In genomic region chr12:106914796-106915634, GRCh38 we compare ENCODE assay signal across 11 cellular contexts. TPM values are rescaled to one million over a fixed set of nuclear protein-coding genes. Genes with fewer than 3 reads are reported as not detected.
DNase-seq lines count a peak whose midpoint lies in the region; ATAC-seq and TF ChIP-seq lines count a peak whose summit lies in the region.
"Had no signal": no experiment of that assay in that cellular context is flagged by ENCODE, and none has a peak within 500 bp of the region (broad histone marks: within the 10 kb centered on the region; RNA-seq: fewer than 3 reads in every experiment).

No MANE protein-coding gene starts in this region.

- H3K4me1 Mint-ChIP-seq in activated naive CD8-positive, alpha-beta T cell treated with anti-CD3 and anti-CD28 coated beads, Interleukin-2, amount 10 ng/mL, durations not matched to agents 7 days and 5 days: peaks cover 28% of the 10 kb centered on the region
- H3K4me1 Mint-ChIP-seq in Calu3 (ENCODE audit: low read depth, unreplicated experiment): peaks cover 6% of the 10 kb centered on the region

- intact Hi-C loops in upper lobe of right lung (cut with DNase I): no loop called here
- intact Hi-C loops in Calu3 (cut with micrococcal nuclease; ENCODE audit: unreplicated experiment): loop anchor here (5.0 kb wide), 1 partner anchor 73 kb away; no protein-coding TSS in a partner anchor

- no peaks in the 10 kb centered on the region for H3K9me3 Mint-ChIP-seq in activated naive CD8-positive, alpha-beta T cell treated with anti-CD3 and anti-CD28 coated beads, Interleukin-2, amount 10 ng/mL, durations not matched to agents 7 days and 5 days
- H3K9me3 Mint-ChIP-seq in Calu3 (ENCODE audit: low read depth, unreplicated experiment): no peaks in the 10 kb centered on the region
- H3K9me3 Mint-ChIP-seq: neural crest cell had no signal

- H3K4me1 ChIP-seq in right atrium auricular region (no peaks in the 10 kb centered on the region), upper lobe of right lung (no peaks in the 10 kb centered on the region)

- POLR2A ChIA-PET in activated naive CD8-positive, alpha-beta T cell treated with anti-CD3 and anti-CD28 coated beads, Interleukin-2, amount 10 ng/mL, durations not matched to agents 7 days and 5 days (lab: Charles Lee): interaction anchor here (0.5 to 1.0 kb wide), 2 partner anchors 525 to 558 kb away, joined by 3 to 4 read pairs; partner anchors contain the start of gene POLR3B

- peak overlapping the region; percentile 88 for H3K27ac Mint-ChIP-seq in activated naive CD8-positive, alpha-beta T cell treated with anti-CD3 and anti-CD28 coated beads, Interleukin-2, amount 10 ng/mL, durations not matched to agents 7 days and 5 days
- no peak overlapping the region for H3K27ac Mint-ChIP-seq in Calu3 (ENCODE audit: unreplicated experiment)

- peak; percentile 43 for DNase-seq in activated naive CD8-positive, alpha-beta T cell treated with anti-CD3 and anti-CD28 coated beads, Interleukin-2, amount 10 ng/mL, durations not matched to agents 7 days and 5 days
- DNase-seq in right atrium auricular region (ENCODE audit: low spot score) (no peak), upper lobe of right lung (no peak), NCI-H2196 (lab: John Stamatoyannopoulos, UW; ENCODE audit: unreplicated experiment) (no peak), Calu3 (no peak)
- DNase-seq: NCI-H510A treated with DMSO at 0.1 percent for 48 hours had no signal

- no peak overlapping the region for H3K4me3 ChIP-seq in right atrium auricular region
- no peak overlapping the region for H3K4me3 ChIP-seq in upper lobe of right lung

- H3K4me3 Mint-ChIP-seq in activated naive CD8-positive, alpha-beta T cell treated with anti-CD3 and anti-CD28 coated beads, Interleukin-2, amount 10 ng/mL, durations not matched to agents 7 days and 5 days: peak overlapping the region; percentile 47
- no peak overlapping the region for H3K4me3 Mint-ChIP-seq in Calu3 (ENCODE audit: low read depth, unreplicated experiment)
- H3K4me3 Mint-ChIP-seq: neural crest cell had no signal

- H3K27ac ChIP-seq in right atrium auricular region (no peak overlapping the region), upper lobe of right lung (no peak overlapping the region)
- H3K27ac ChIP-seq: VCaP had no signal

- H3K9me3 ChIP-seq in right atrium auricular region (no peaks in the 10 kb centered on the region), upper lobe of right lung (no peaks in the 10 kb centered on the region)

- no TSS peak for BruUV-seq in Calu3 (replicated peaks; lab: Mats Ljungman, UMichigan)

- no peak for TF ChIP-seq CTCF in right atrium auricular region (IDR thresholded peaks at IDR 0.05)
- no peak for TF ChIP-seq CTCF in upper lobe of right lung (IDR thresholded peaks at IDR 0.05)
- no peak for TF ChIP-seq CTCF in Calu3 (IDR thresholded peaks at IDR 0.05; ENCODE audit: unreplicated experiment)

- peak; percentile 71 for ATAC-seq in GM18502 (IDR thresholded peaks at IDR 0.05; ENCODE audit: poor library complexity, unreplicated experiment)
- ATAC-seq in GM19438 (IDR thresholded peaks at IDR 0.05; ENCODE audit: low read depth, unreplicated experiment): peak; percentile 50
- ATAC-seq in HG03135 (IDR thresholded peaks at IDR 0.05; ENCODE audit: unreplicated experiment): peak; percentile 74
- peak; percentile 90 for ATAC-seq in activated naive CD8-positive, alpha-beta T cell treated with anti-CD3 and anti-CD28 coated beads, Interleukin-2, amount 10 ng/mL, durations not matched to agents 7 days and 5 days (ENCODE audit: low read depth)
- no peak for ATAC-seq in upper lobe of right lung

- CTCF ChIA-PET in Calu3 (lab: Charles Lee): no interaction called here

- H3K27me3 ChIP-seq in right atrium auricular region (no peaks in the 10 kb centered on the region), upper lobe of right lung (peaks cover 24% of the 10 kb centered on the region)

- H3K36me3 ChIP-seq in right atrium auricular region: no peaks in the 10 kb centered on the region
- H3K36me3 ChIP-seq in upper lobe of right lung: no peaks in the 10 kb centered on the region

- peaks cover 6% of the 10 kb centered on the region for H3K27me3 Mint-ChIP-seq in activated naive CD8-positive, alpha-beta T cell treated with anti-CD3 and anti-CD28 coated beads, Interleukin-2, amount 10 ng/mL, durations not matched to agents 7 days and 5 days
- no peaks in the 10 kb centered on the region for H3K27me3 Mint-ChIP-seq in Calu3 (ENCODE audit: unreplicated experiment)

- H3K36me3 Mint-ChIP-seq in activated naive CD8-positive, alpha-beta T cell treated with anti-CD3 and anti-CD28 coated beads, Interleukin-2, amount 10 ng/mL, durations not matched to agents 7 days and 5 days: no peaks in the 10 kb centered on the region
- no peaks in the 10 kb centered on the region for H3K36me3 Mint-ChIP-seq in Calu3 (ENCODE audit: insufficient read depth, unreplicated experiment)

RNA-seq across cellular contexts. Expression of gene TMEM263, which starts 40.7 kb away (rescaled TPM):
- total RNA-seq in activated naive CD8-positive, alpha-beta T cell treated with anti-CD3 and anti-CD28 coated beads, Interleukin-2, amount 10 ng/mL, durations not matched to agents 7 days and 5 days: 10 to 100 TPM; 28.5 to 29.6 TPM
- 10 to 100 TPM; 46.4 to 59.7 TPM for total RNA-seq in right atrium auricular region
- total RNA-seq in upper lobe of right lung: 32.6 TPM
- total RNA-seq in Calu3 (2022): 46.3 and 47.6 TPM in 2 replicates
